17 cellular contexts compared by ENCODE assay signal in genomic region chr21:31383770-31384169, GRCh38. TPM values are rescaled to one million over a fixed set of nuclear protein-coding genes. Genes with fewer than 3 reads are reported as not detected.
DNase-seq lines count a peak whose midpoint lies in the region; ATAC-seq and TF ChIP-seq lines count a peak whose summit lies in the region.
"Had no signal": no experiment of that assay in that cellular context is flagged by ENCODE, and none has a peak within 500 bp of the region (broad histone marks: within the 10 kb centered on the region; RNA-seq: fewer than 3 reads in every experiment).

No MANE protein-coding gene starts in this region.

- intact Hi-C loops in natural killer cell (cut with micrococcal nuclease) = no loop called here

- H3K27ac Mint-ChIP-seq in endothelial cell (ENCODE audit: unreplicated experiment) = peak overlapping the region; percentile 8
- H3K27ac Mint-ChIP-seq in activated CD4-positive, alpha-beta memory T cell treated with anti-CD3 and anti-CD28 coated beads, Interleukin-2, amount 10 ng/mL, durations not matched to agents 7 days and 5 days = no peak overlapping the region
- H3K27ac Mint-ChIP-seq in natural killer cell = no peak overlapping the region
- H3K27ac Mint-ChIP-seq: CD4-positive, CD25-positive, alpha-beta regulatory T cell; CD8-positive, alpha-beta memory T cell had no signal

- POLR2A ChIA-PET in activated CD4-positive, alpha-beta memory T cell treated with anti-CD3 and anti-CD28 coated beads, Interleukin-2, amount 10 ng/mL, durations not matched to agents 7 days and 5 days (lab: Charles Lee) = no interaction called here

- H3K4me3 Mint-ChIP-seq in endothelial cell (ENCODE audit: unreplicated experiment) (no peak overlapping the region), natural killer cell (no peak overlapping the region)
- no peak overlapping the region for H3K4me3 Mint-ChIP-seq in activated CD4-positive, alpha-beta memory T cell treated with anti-CD3 and anti-CD28 coated beads, Interleukin-2, amount 10 ng/mL, durations not matched to agents 7 days and 5 days
- H3K4me3 Mint-ChIP-seq: CD4-positive, CD25-positive, alpha-beta regulatory T cell; CD8-positive, alpha-beta memory T cell had no signal

- H3K27me3 Mint-ChIP-seq in endothelial cell (ENCODE audit: unreplicated experiment) (peaks cover 2% of the 10 kb centered on the region), natural killer cell (ENCODE audit: low read depth in 2 of 2) (no peaks in the 10 kb centered on the region)
- H3K27me3 Mint-ChIP-seq in activated CD4-positive, alpha-beta memory T cell treated with anti-CD3 and anti-CD28 coated beads, Interleukin-2, amount 10 ng/mL, durations not matched to agents 7 days and 5 days = peaks cover 8% of the 10 kb centered on the region

- DNase-seq in NCI-H526 treated with DMSO at 0.1 percent for 48 hours (lab: John Stamatoyannopoulos, UW) (peak; percentile 4), cerebellar nuclear complex (lab: John Stamatoyannopoulos, UW) (peak; percentile 51 to 81), endothelial cell (ENCODE audit: low spot score) (no peak), RPMI8226 (no peak), dedifferentiated amniotic fluid mesenchymal stem cell (ENCODE audit: extremely low spot score) (no peak), natural killer cell (no peak)
- DNase-seq in activated CD4-positive, alpha-beta memory T cell treated with anti-CD3 and anti-CD28 coated beads, Interleukin-2, amount 10 ng/mL, durations not matched to agents 7 days and 5 days = no peak
- DNase-seq: ACHN; BE2C; CD4-positive, CD25-positive, alpha-beta regulatory T cell; CD8-positive, alpha-beta memory T cell; COR-L47; DMS 273 treated with DMSO at 0.1 percent for 48 hours; DMS53; DND-41; EL had no signal

- H3K9me3 Mint-ChIP-seq in endothelial cell (ENCODE audit: unreplicated experiment) (no peaks in the 10 kb centered on the region), natural killer cell (no peaks in the 10 kb centered on the region)
- peaks cover 3% of the 10 kb centered on the region for H3K9me3 Mint-ChIP-seq in activated CD4-positive, alpha-beta memory T cell treated with anti-CD3 and anti-CD28 coated beads, Interleukin-2, amount 10 ng/mL, durations not matched to agents 7 days and 5 days
- H3K9me3 Mint-ChIP-seq: CD4-positive, CD25-positive, alpha-beta regulatory T cell; CD8-positive, alpha-beta memory T cell had no signal

- TF ChIP-seq CTCF in endothelial cell (IDR thresholded peaks at IDR 0.05; ENCODE audit: unreplicated experiment) (no peak), natural killer cell (IDR thresholded peaks at IDR 0.05) (no peak)

- no peaks in the 10 kb centered on the region for H3K4me1 Mint-ChIP-seq in endothelial cell (ENCODE audit: unreplicated experiment)
- H3K4me1 Mint-ChIP-seq in activated CD4-positive, alpha-beta memory T cell treated with anti-CD3 and anti-CD28 coated beads, Interleukin-2, amount 10 ng/mL, durations not matched to agents 7 days and 5 days = peaks cover 4% of the 10 kb centered on the region
- peaks cover 10 to 11% of the 10 kb centered on the region in 2 donors for H3K4me1 Mint-ChIP-seq in natural killer cell
- H3K4me1 Mint-ChIP-seq: CD8-positive, alpha-beta memory T cell had no signal

- ATAC-seq in natural killer cell = no peak

- CTCF ChIA-PET in activated CD4-positive, alpha-beta memory T cell treated with anti-CD3 and anti-CD28 coated beads, Interleukin-2, amount 10 ng/mL, durations not matched to agents 7 days and 5 days (lab: Charles Lee) = no interaction called here

- H3K36me3 Mint-ChIP-seq in endothelial cell (ENCODE audit: low read depth, unreplicated experiment) (peaks cover 12% of the 10 kb centered on the region), natural killer cell (no peaks in the 10 kb centered on the region)
- H3K36me3 Mint-ChIP-seq in activated CD4-positive, alpha-beta memory T cell treated with anti-CD3 and anti-CD28 coated beads, Interleukin-2, amount 10 ng/mL, durations not matched to agents 7 days and 5 days (ENCODE audit: low read depth) = peaks cover 4% of the 10 kb centered on the region
- H3K36me3 Mint-ChIP-seq: CD8-positive, alpha-beta memory T cell had no signal

RNA-seq across cellular contexts. Expression of gene TIAM1, which starts 39.7 kb away (rescaled TPM):
- total RNA-seq in endothelial cell (ENCODE audit: unreplicated experiment) = 131 TPM
- total RNA-seq in activated CD4-positive, alpha-beta memory T cell treated with anti-CD3 and anti-CD28 coated beads, Interleukin-2, amount 10 ng/mL, durations not matched to agents 7 days and 5 days = 10 to 100 TPM; 57.6 to 60.6 TPM
- 10 to 100 TPM; 19.1 to 32.3 (median 19.4) TPM for total RNA-seq in natural killer cell
- total RNA-seq: HT-29 had no signal

Comparison
In these comparisons a context has a peak if more than half of its experiments do, and no peak if none do; other contexts are left out.
1. DNase-seq: peak in NCI-H526 treated with DMSO at 0.1 percent for 48 hours (single experiment) and cerebellar nuclear complex (2 of 2); none in endothelial cell (single experiment), RPMI8226 (single experiment), dedifferentiated amniotic fluid mesenchymal stem cell (single experiment), activated CD4-positive, alpha-beta memory T cell treated with anti-CD3 and anti-CD28 coated beads, Interleukin-2, amount 10 ng/mL, durations not matched to agents 7 days and 5 days (single experiment) and natural killer cell (single experiment).